In the genomic region with DNA sequence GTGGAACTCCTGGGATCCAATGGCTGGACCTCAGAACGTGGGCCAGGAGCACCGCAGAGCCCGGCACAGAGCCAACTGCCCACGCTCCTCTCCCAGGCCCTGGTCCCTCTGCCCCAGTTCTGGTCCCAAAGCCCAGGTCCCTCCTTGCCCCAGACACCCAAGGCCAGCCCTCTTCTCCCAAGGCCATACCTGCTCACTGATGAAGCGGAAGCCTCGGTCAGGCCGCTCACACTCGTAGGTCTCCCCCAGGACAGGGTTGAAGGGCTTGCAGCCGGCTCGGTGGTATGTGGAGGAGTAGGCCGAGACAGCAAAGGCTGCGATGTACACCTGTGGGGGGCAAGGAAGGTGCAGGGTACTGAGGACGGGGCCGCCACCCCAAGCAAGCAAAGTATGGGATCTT, we compare ENCODE assay signal across 14 cellular contexts. TPM values are rescaled to one million over a fixed set of nuclear protein-coding genes. Genes with fewer than 3 reads are reported as not detected.
DNase-seq lines count a peak whose midpoint lies in the region; ATAC-seq and TF ChIP-seq lines count a peak whose summit lies in the region.
"Had no signal": no experiment of that assay in that cellular context is flagged by ENCODE, and none has a peak within 500 bp of the region (broad histone marks: within the 10 kb centered on the region; RNA-seq: fewer than 3 reads in every experiment).

No MANE protein-coding gene starts in this region.

- BruUV-seq in Caco-2 (replicated peaks; lab: Mats Ljungman, UMichigan): no TSS peak

- intact Hi-C loops in Caco-2 (cut with micrococcal nuclease; ENCODE audit: unreplicated experiment): no loop called here
- intact Hi-C loops in sigmoid colon (cut with DNase I): no loop called here

- no peak for TF ChIP-seq POLR2A in sigmoid colon (IDR thresholded peaks at IDR 0.05)

- no peak for ATAC-seq in RWPE2 (ENCODE audit: low read depth)
- no peak for ATAC-seq in HG03280 (IDR thresholded peaks at IDR 0.05; ENCODE audit: unreplicated experiment)
- ATAC-seq in HG02642 (IDR thresholded peaks at IDR 0.05; ENCODE audit: poor library complexity, unreplicated experiment): no peak
- ATAC-seq: HCT116, K562 had no signal

- no peaks in the 10 kb centered on the region for H3K27me3 Mint-ChIP-seq in Caco-2 (ENCODE audit: insufficient read depth, unreplicated experiment)

- TF ChIP-seq CTCF in Caco-2 (IDR thresholded peaks at IDR 0.05; ENCODE audit: insufficient read depth in 1 of 2, low read depth in 1 of 2, low read length in 1 of 2, severe bottlenecking in 1 of 2, unreplicated experiment in 1 of 2) (no peak), RWPE2 (IDR thresholded peaks at IDR 0.05; ENCODE audit: poor library complexity, severe bottlenecking) (no peak), sigmoid colon (IDR thresholded peaks at IDR 0.05) (no peak)

- peak overlapping the region; percentile 93 for H3K27ac Mint-ChIP-seq in Caco-2 (ENCODE audit: unreplicated experiment)

- DNase-seq in Caco-2 (peak in 1 of 2 experiments; percentile 48), RWPE2 (ENCODE audit: low spot score) (peak; percentile 55), islet precursor cell (peak; percentile 54), sigmoid colon (peak; percentile 45), HPDE6-E6E7 (ENCODE audit: extremely low spot score) (no peak)
- DNase-seq: DMS79, NCI-H187, NCI-H446, NCI-H69, SHP77 treated with DMSO at 0.1 percent for 48 hours had no signal

- H3K4me1 Mint-ChIP-seq in Caco-2 (ENCODE audit: low read depth, unreplicated experiment): peaks cover 32% of the 10 kb centered on the region

- H3K9me3 ChIP-seq in Caco-2: no peaks in the 10 kb centered on the region
- no peaks in the 10 kb centered on the region for H3K9me3 ChIP-seq in RWPE2 (ENCODE audit: severe bottlenecking)
- no peaks in the 10 kb centered on the region for H3K9me3 ChIP-seq in sigmoid colon

- H3K27ac ChIP-seq in RWPE2 (ENCODE audit: poor library complexity, severe bottlenecking) (no peak overlapping the region), sigmoid colon (no peak overlapping the region)

- H3K9me3 Mint-ChIP-seq in Caco-2 (ENCODE audit: unreplicated experiment): no peaks in the 10 kb centered on the region

- TF ChIP-seq EP300 in sigmoid colon (IDR thresholded peaks at IDR 0.05): no peak

- H3K36me3 Mint-ChIP-seq in Caco-2 (ENCODE audit: insufficient read depth, unreplicated experiment): peaks cover 21% of the 10 kb centered on the region

- CTCF ChIA-PET in Caco-2 (lab: Charles Lee): interaction anchor here (1.2 kb wide), 1 partner anchor 8 kb away, joined by 7 read pairs; a partner anchor contains a TSS

- H3K27me3 ChIP-seq in Caco-2 (replicated peaks; ENCODE audit: control insufficient read depth, insufficient read depth, low read length) (no peaks in the 10 kb centered on the region), RWPE2 (ENCODE audit: insufficient read depth, poor library complexity, severe bottlenecking) (no peaks in the 10 kb centered on the region), sigmoid colon (no peaks in the 10 kb centered on the region)

- 93 to 96% methylated on average over 14 of the region's 14 CpGs for WGBS in sigmoid colon, 2 donors

- H3K4me3 Mint-ChIP-seq in Caco-2 (ENCODE audit: unreplicated experiment): no peak overlapping the region

- POLR2A ChIA-PET in Caco-2 (lab: Charles Lee): no interaction called here

- H3K4me3 ChIP-seq in Caco-2 (ENCODE audit: low read depth, low read length): no peak overlapping the region
- no peak overlapping the region for H3K4me3 ChIP-seq in RWPE2 (ENCODE audit: severe bottlenecking)
- H3K4me3 ChIP-seq in sigmoid colon: no peak overlapping the region
- H3K4me3 ChIP-seq: K562 had no signal

- H3K36me3 ChIP-seq in Caco-2 (ENCODE audit: control insufficient read depth, insufficient read depth, low read length) (peaks cover 11% of the 10 kb centered on the region; the same call in 1 of the 2 replicates), RWPE2 (ENCODE audit: low read depth) (peaks cover 29% of the 10 kb centered on the region), sigmoid colon (peaks cover 0 to 72% (median 19%) of the 10 kb centered on the region in 4 donors)

- peaks cover 36% of the 10 kb centered on the region for H3K4me1 ChIP-seq in Caco-2
- H3K4me1 ChIP-seq in RWPE2 (ENCODE audit: insufficient read depth, poor library complexity, severe bottlenecking): peaks cover 10% of the 10 kb centered on the region
- H3K4me1 ChIP-seq in sigmoid colon: peaks cover 0 to 9% (median 0%) of the 10 kb centered on the region in 4 donors

RNA-seq across cellular contexts. Expression of a gene that starts 8.5 kb away (rescaled TPM):
- 46.8 and 48.3 TPM in 2 replicates for total RNA-seq in Caco-2 (2022)
- 1 to 10 TPM; 2.9 to 7.8 (median 4.1) TPM for total RNA-seq in sigmoid colon
- 10 to 100 TPM; 14.1 to 40.8 (median 16.2) TPM for polyA plus RNA-seq in sigmoid colon

RNA-seq across cellular contexts. Expression of a gene that starts 18.3 kb away (rescaled TPM):
- total RNA-seq in Caco-2 (2022) (159 and 162 TPM in 2 replicates), sigmoid colon (10 to 100 TPM; 54.8 to 58.8 (median 56.9) TPM)
- 10 to 100 TPM; 38.8 to 49.4 (median 42.6) TPM for polyA plus RNA-seq in sigmoid colon

RNA-seq across cellular contexts. Expression of a gene that starts 18.4 kb away (rescaled TPM):
- 1.4 and 2.3 TPM in 2 replicates for total RNA-seq in Caco-2 (2022)
- under 1 TPM in 2 of 4 donors, not detected in 2; 0.28 to 0.36 TPM for total RNA-seq in sigmoid colon
- polyA plus RNA-seq in sigmoid colon: under 1 TPM in 1 of 3 donors, not detected in 2; 0.48 TPM

RNA-seq across cellular contexts. Expression of a gene that starts 28.0 kb away (rescaled TPM):
- total RNA-seq in Caco-2 (2022) (73.6 and 80.8 TPM in 2 replicates), sigmoid colon (10 to 100 TPM; 22.5 to 28.8 (median 23.4) TPM)
- 10 to 100 TPM; 36.0 to 44.6 (median 42.6) TPM for polyA plus RNA-seq in sigmoid colon

RNA-seq across cellular contexts. Expression of a gene that starts 37.9 kb away (rescaled TPM):
- total RNA-seq in Caco-2 (2022): 20.6 and 25.0 TPM in 2 replicates
- under 1 TPM in 1 of 4 donors, not detected in 3; 0.16 TPM for total RNA-seq in sigmoid colon
- polyA plus RNA-seq in sigmoid colon: 10 to 100 TPM in 1 of 3 donors, 1 to 10 TPM in 2; 1.2 to 18.8 (median 3.5) TPM
